In the genomic region with DNA sequence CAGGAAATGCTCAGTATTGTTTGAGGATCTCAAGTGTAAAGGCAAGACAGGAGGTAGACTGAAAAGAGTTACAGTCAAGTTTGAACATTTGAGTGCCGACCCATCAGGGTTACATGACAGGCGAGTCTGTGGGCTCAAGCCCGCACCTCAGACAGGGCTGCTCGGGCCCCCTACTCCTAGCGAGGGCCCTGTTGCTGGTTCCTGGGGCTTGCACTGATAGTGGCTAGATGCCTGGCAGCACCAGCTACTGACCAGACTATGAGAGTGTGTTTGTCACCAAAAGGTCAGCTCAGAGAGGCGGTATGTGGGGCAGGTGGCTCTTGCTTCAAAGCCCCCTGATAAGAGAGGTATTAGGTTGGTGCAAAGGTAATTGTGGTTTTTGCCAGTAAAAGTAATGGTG, we compare ENCODE assay signal across 34 cellular contexts. TPM values are rescaled to one million over a fixed set of nuclear protein-coding genes. Genes with fewer than 3 reads are reported as not detected.
"Had no signal": no experiment of that assay in that cellular context is flagged by ENCODE, and none has a peak within 500 bp of the region (broad histone marks: within the 10 kb centered on the region; RNA-seq: fewer than 3 reads in every experiment).

No MANE protein-coding gene starts in this region.

- H3K27ac Mint-ChIP-seq: stimulated activated naive B cell treated with anti-CD40 and anti-IgM and Interleukin-4, amounts not matched to agents 10 μg/mL and 1 μg/mL and 100 μg/mL, for 72 hours; T-helper 2 cell treated with Interferon-gamma antibody and Interleukin-4, amounts not matched to agents 5 μg/mL and 100 μg/mL, for 36 hours had no signal

- ATAC-seq: gastroesophageal sphincter; left colon; naive thymus-derived CD8-positive, alpha-beta T cell; pancreas; psoas muscle; stimulated activated naive B cell treated with anti-CD40 and anti-IgM and Interleukin-4, amounts not matched to agents 10 μg/mL and 1 μg/mL and 100 μg/mL, for 72 hours; T-cell; upper lobe of right lung had no signal

- H3K4me3 Mint-ChIP-seq: activated T-cell treated with anti-CD3 and anti-CD28 coated beads, Interleukin-2, amount 50 U/mL, for 24 hours; brain; naive thymus-derived CD8-positive, alpha-beta T cell; stimulated activated naive B cell treated with anti-CD40 and anti-IgM and Interleukin-4, amounts not matched to agents 10 μg/mL and 1 μg/mL and 100 μg/mL, for 72 hours; T-cell; T-helper 2 cell treated with Interferon-gamma antibody and Interleukin-4, amounts not matched to agents 5 μg/mL and 100 μg/mL, for 36 hours had no signal

- H3K27me3 Mint-ChIP-seq: activated T-cell treated with anti-CD3 and anti-CD28 coated beads, Interleukin-2, amount 50 U/mL, for 24 hours; brain; naive thymus-derived CD8-positive, alpha-beta T cell; stimulated activated naive B cell treated with anti-CD40 and anti-IgM and Interleukin-4, amounts not matched to agents 10 μg/mL and 1 μg/mL and 100 μg/mL, for 72 hours; T-cell had no signal

- H3K27ac ChIP-seq: adrenal gland, cardiac muscle cell, coronary artery, hepatocyte, pancreas, psoas muscle, right atrium auricular region, stomach, thyroid gland, upper lobe of right lung, VCaP had no signal

- DNase-seq: activated CD4-positive, alpha-beta T cell treated with anti-CD3 and anti-CD28 coated beads for 48 hours; activated CD4-positive, alpha-beta T cell treated with anti-CD3 and anti-CD28 coated beads, Interleukin-2, amount 50 U/mL, for 48 hours; activated CD8-positive, alpha-beta memory T cell treated with anti-CD3 and anti-CD28 coated beads, Interleukin-2, amount 50 U/mL, for 48 hours; activated gamma-delta T cell; activated naive CD4-positive, alpha-beta T cell treated with anti-CD3 and anti-CD28 coated beads, Interleukin-2, amount 50 U/mL, for 16 hours; activated T-cell treated with anti-CD3 and anti-CD28 coated beads, Interleukin-2, amount 50 U/mL, for 24 hours; adrenal gland; aorta; dorsolateral prefrontal cortex; effector memory CD4-positive, alpha-beta T cell; left colon; mammary epithelial cell; midbrain; naive thymus-derived CD8-positive, alpha-beta T cell; nucleus accumbens; pancreas; psoas muscle; stimulated activated CD4-positive, alpha-beta T cell treated with anti-CD3 and anti-CD28 coated beads, Interleukin-15, amount 100 ng/mL, for 24 hours; stimulated activated CD4-positive, alpha-beta T cell treated with anti-CD3 and anti-CD28 coated beads, Interleukin-2, amount 100 ng/mL, for 24 hours; stimulated activated naive B cell treated with anti-CD40 and anti-IgM and Interleukin-4, amounts not matched to agents 10 μg/mL and 1 μg/mL and 100 μg/mL, for 72 hours; stomach; T-cell; thyroid gland; upper lobe of right lung had no signal

- H3K9me3 ChIP-seq: adrenal gland, gastroesophageal sphincter, pancreas, psoas muscle, right atrium auricular region, stomach, thyroid gland, upper lobe of right lung had no signal

- H3K4me1 Mint-ChIP-seq: stimulated activated naive B cell treated with anti-CD40 and anti-IgM and Interleukin-4, amounts not matched to agents 10 μg/mL and 1 μg/mL and 100 μg/mL, for 72 hours had no signal

- H3K4me1 ChIP-seq: adrenal gland, gastroesophageal sphincter, pancreas, psoas muscle, right atrium auricular region, stomach, thyroid gland, upper lobe of right lung had no signal

- H3K4me3 ChIP-seq: adrenal gland, cardiac muscle cell, coronary artery, dorsolateral prefrontal cortex, gastroesophageal sphincter, hepatocyte, pancreas, psoas muscle, right atrium auricular region, stomach, thyroid gland, upper lobe of right lung had no signal

- H3K9me3 Mint-ChIP-seq: activated T-cell treated with anti-CD3 and anti-CD28 coated beads, Interleukin-2, amount 50 U/mL, for 24 hours; brain; naive thymus-derived CD8-positive, alpha-beta T cell; stimulated activated naive B cell treated with anti-CD40 and anti-IgM and Interleukin-4, amounts not matched to agents 10 μg/mL and 1 μg/mL and 100 μg/mL, for 72 hours; T-cell; T-helper 2 cell treated with Interferon-gamma antibody and Interleukin-4, amounts not matched to agents 5 μg/mL and 100 μg/mL, for 36 hours had no signal

RNA-seq across cellular contexts. Expression of gene CYP27C1, which starts 35.6 kb away (rescaled TPM):
- total RNA-seq: endothelial cell of umbilical vein; fibroblast of lung; naive thymus-derived CD8-positive, alpha-beta T cell; upper lobe of right lung had no signal
- polyA plus RNA-seq: aorta; endothelial cell of umbilical vein; naive thymus-derived CD8-positive, alpha-beta T cell had no signal
